Comparison of ENCODE assay signal across 1 cellular context in the genomic region with DNA sequence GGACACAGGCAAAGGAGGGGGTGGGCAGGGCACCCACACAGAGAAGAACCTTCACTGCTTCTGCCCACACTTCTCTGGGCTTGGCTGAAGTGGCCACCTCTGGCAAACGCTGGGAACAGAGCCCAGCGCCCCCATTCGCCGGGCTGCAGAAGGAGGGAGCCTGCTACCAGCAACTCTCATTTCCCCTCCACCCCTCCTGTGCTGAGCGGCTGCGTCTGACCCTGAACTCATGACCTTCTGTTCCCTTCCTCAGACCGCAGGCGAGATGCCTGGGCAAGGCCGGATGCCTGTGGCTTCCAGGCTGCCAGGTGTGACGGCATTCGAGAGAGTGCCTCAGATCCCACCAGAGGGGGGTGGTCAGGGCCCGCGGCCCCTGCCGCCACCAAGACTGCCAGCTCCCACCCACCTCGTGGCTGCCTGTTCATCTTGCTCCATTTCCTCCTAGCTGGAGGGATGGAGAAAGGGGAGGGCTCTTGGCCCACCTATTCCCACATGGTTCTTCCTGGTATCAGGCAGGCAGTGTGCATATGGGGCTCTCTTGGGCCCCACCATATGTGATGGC.
TF ChIP-seq lines count a peak whose summit lies in the region.

No MANE protein-coding gene starts in this region.

TF ChIP-seq in HepG2, 621 proteins besides CTCF, POLR2A, EP300 and RAD21 (continued from another document and continues in another):
- TF ChIP-seq, protein P1, sequence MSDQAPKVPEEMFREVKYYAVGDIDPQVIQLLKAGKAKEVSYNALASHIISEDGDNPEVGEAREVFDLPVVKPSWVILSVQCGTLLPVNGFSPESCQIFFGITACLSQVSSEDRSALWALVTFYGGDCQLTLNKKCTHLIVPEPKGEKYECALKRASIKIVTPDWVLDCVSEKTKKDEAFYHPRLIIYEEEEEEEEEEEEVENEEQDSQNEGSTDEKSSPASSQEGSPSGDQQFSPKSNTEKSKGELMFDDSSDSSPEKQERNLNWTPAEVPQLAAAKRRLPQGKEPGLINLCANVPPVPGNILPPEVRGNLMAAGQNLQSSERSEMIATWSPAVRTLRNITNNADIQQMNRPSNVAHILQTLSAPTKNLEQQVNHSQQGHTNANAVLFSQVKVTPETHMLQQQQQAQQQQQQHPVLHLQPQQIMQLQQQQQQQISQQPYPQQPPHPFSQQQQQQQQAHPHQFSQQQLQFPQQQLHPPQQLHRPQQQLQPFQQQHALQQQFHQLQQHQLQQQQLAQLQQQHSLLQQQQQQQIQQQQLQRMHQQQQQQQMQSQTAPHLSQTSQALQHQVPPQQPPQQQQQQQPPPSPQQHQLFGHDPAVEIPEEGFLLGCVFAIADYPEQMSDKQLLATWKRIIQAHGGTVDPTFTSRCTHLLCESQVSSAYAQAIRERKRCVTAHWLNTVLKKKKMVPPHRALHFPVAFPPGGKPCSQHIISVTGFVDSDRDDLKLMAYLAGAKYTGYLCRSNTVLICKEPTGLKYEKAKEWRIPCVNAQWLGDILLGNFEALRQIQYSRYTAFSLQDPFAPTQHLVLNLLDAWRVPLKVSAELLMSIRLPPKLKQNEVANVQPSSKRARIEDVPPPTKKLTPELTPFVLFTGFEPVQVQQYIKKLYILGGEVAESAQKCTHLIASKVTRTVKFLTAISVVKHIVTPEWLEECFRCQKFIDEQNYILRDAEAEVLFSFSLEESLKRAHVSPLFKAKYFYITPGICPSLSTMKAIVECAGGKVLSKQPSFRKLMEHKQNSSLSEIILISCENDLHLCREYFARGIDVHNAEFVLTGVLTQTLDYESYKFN (CRISPR knock-in tag; conservative IDR thresholded peaks at IDR 0.05), result peak; percentile 82
- TF ChIP-seq, protein P2, sequence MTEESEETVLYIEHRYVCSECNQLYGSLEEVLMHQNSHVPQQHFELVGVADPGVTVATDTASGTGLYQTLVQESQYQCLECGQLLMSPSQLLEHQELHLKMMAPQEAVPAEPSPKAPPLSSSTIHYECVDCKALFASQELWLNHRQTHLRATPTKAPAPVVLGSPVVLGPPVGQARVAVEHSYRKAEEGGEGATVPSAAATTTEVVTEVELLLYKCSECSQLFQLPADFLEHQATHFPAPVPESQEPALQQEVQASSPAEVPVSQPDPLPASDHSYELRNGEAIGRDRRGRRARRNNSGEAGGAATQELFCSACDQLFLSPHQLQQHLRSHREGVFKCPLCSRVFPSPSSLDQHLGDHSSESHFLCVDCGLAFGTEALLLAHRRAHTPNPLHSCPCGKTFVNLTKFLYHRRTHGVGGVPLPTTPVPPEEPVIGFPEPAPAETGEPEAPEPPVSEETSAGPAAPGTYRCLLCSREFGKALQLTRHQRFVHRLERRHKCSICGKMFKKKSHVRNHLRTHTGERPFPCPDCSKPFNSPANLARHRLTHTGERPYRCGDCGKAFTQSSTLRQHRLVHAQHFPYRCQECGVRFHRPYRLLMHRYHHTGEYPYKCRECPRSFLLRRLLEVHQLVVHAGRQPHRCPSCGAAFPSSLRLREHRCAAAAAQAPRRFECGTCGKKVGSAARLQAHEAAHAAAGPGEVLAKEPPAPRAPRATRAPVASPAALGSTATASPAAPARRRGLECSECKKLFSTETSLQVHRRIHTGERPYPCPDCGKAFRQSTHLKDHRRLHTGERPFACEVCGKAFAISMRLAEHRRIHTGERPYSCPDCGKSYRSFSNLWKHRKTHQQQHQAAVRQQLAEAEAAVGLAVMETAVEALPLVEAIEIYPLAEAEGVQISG (CRISPR knock-in tag; IDR thresholded peaks at IDR 0.05), result peak; percentile 59; the same call in 1 of the 2 replicates
- TF ChIP-seq TBX3 (IDR thresholded peaks at IDR 0.05; ENCODE audit: borderline replicate concordance) (peak; percentile 69; the same call in 1 of the 2 replicates), ZNF280D (CRISPR knock-in tag; IDR thresholded peaks at IDR 0.05) (0 out of 2 replicates have a peak, but pooled peaks have one; percentile 21), MED8 (CRISPR knock-in tag; IDR thresholded peaks at IDR 0.05; ENCODE audit: insufficient replicate concordance) (peak; percentile 52), SOX13 (IDR thresholded peaks at IDR 0.05) (no peak), SOX13 (CRISPR knock-in tag; conservative IDR thresholded peaks at IDR 0.05 in 1 of 2, IDR thresholded peaks at IDR 0.05 in 1 of 2) (peak in 1 of 2 experiments; percentile 67; a peak in 1 of 4 replicates), SALL1 (CRISPR knock-in tag; IDR thresholded peaks at IDR 0.05) (peak; percentile 82), THRA (CRISPR knock-in tag; IDR thresholded peaks at IDR 0.05; ENCODE audit: borderline replicate concordance) (peak; percentile 62; the same call in 1 of the 2 replicates), ZNF614 (CRISPR knock-in tag; IDR thresholded peaks at IDR 0.05; ENCODE audit: borderline replicate concordance) (peak; percentile 68; the same call in 1 of the 2 replicates), ZBTB7A (CRISPR knock-in tag; IDR thresholded peaks at IDR 0.05) (peak; percentile 97), REPIN1 (CRISPR knock-in tag; IDR thresholded peaks at IDR 0.05; ENCODE audit: borderline replicate concordance, low read depth) (peak; percentile 69), NR2F1 (CRISPR knock-in tag; IDR thresholded peaks at IDR 0.05) (peak; percentile 97), MATR3 (CRISPR knock-in tag; IDR thresholded peaks at IDR 0.05) (no peak), NR2F6 (IDR thresholded peaks at IDR 0.05) (peak; percentile 94), NR2F6 (CRISPR knock-in tag; IDR thresholded peaks at IDR 0.05) (peak; percentile 99), NFATC3 (CRISPR knock-in tag; IDR thresholded peaks at IDR 0.05) (no peak), MIER3 (CRISPR knock-in tag; IDR thresholded peaks at IDR 0.05; ENCODE audit: borderline replicate concordance) (peak; percentile 65; the same call in 1 of the 2 replicates), FOSL2 (CRISPR knock-in tag; IDR thresholded peaks at IDR 0.05) (peak; percentile 64; the same call in 1 of the 2 replicates), PTBP1 (IDR thresholded peaks at IDR 0.05; ENCODE audit: low read depth, low read length, poor library complexity, severe bottlenecking) (no peak), ZC3H13 (CRISPR knock-in tag; IDR thresholded peaks at IDR 0.05) (no peak), ERF (CRISPR knock-in tag; IDR thresholded peaks at IDR 0.05) (peak; percentile 73), ZNF556 (CRISPR knock-in tag; IDR thresholded peaks at IDR 0.05; ENCODE audit: borderline replicate concordance) (peak; percentile 67; the same call in 1 of the 2 replicates), SNRNP70 (IDR thresholded peaks at IDR 0.05; ENCODE audit: low read depth, low read length) (no peak), ZNF629 (CRISPR knock-in tag; conservative IDR thresholded peaks at IDR 0.05) (0 out of 2 replicates have a peak, but pooled peaks have one; percentile 8), TAF1 (CRISPR knock-in tag; IDR thresholded peaks at IDR 0.05) (peak; percentile 8; the same call in 1 of the 2 replicates), ZNF275 (CRISPR knock-in tag; IDR thresholded peaks at IDR 0.05; ENCODE audit: borderline replicate concordance) (no peak), MZF1 (CRISPR knock-in tag; IDR thresholded peaks at IDR 0.05; ENCODE audit: borderline replicate concordance) (no peak), JUNB (CRISPR knock-in tag; IDR thresholded peaks at IDR 0.05; ENCODE audit: borderline replicate concordance) (no peak), MEF2D (CRISPR knock-in tag; IDR thresholded peaks at IDR 0.05) (peak; percentile 80; the same call in 1 of the 2 replicates), ZFP41 (CRISPR knock-in tag; IDR thresholded peaks at IDR 0.05; ENCODE audit: borderline replicate concordance) (0 out of 2 replicates have a peak, but pooled peaks have one; percentile 50)
- TF ChIP-seq, protein P3, sequence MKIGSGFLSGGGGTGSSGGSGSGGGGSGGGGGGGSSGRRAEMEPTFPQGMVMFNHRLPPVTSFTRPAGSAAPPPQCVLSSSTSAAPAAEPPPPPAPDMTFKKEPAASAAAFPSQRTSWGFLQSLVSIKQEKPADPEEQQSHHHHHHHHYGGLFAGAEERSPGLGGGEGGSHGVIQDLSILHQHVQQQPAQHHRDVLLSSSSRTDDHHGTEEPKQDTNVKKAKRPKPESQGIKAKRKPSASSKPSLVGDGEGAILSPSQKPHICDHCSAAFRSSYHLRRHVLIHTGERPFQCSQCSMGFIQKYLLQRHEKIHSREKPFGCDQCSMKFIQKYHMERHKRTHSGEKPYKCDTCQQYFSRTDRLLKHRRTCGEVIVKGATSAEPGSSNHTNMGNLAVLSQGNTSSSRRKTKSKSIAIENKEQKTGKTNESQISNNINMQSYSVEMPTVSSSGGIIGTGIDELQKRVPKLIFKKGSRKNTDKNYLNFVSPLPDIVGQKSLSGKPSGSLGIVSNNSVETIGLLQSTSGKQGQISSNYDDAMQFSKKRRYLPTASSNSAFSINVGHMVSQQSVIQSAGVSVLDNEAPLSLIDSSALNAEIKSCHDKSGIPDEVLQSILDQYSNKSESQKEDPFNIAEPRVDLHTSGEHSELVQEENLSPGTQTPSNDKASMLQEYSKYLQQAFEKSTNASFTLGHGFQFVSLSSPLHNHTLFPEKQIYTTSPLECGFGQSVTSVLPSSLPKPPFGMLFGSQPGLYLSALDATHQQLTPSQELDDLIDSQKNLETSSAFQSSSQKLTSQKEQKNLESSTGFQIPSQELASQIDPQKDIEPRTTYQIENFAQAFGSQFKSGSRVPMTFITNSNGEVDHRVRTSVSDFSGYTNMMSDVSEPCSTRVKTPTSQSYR (CRISPR knock-in tag; IDR thresholded peaks at IDR 0.05; ENCODE audit: borderline replicate concordance), result peak; percentile 78; the same call in 1 of the 2 replicates
- TF ChIP-seq, protein P4, sequence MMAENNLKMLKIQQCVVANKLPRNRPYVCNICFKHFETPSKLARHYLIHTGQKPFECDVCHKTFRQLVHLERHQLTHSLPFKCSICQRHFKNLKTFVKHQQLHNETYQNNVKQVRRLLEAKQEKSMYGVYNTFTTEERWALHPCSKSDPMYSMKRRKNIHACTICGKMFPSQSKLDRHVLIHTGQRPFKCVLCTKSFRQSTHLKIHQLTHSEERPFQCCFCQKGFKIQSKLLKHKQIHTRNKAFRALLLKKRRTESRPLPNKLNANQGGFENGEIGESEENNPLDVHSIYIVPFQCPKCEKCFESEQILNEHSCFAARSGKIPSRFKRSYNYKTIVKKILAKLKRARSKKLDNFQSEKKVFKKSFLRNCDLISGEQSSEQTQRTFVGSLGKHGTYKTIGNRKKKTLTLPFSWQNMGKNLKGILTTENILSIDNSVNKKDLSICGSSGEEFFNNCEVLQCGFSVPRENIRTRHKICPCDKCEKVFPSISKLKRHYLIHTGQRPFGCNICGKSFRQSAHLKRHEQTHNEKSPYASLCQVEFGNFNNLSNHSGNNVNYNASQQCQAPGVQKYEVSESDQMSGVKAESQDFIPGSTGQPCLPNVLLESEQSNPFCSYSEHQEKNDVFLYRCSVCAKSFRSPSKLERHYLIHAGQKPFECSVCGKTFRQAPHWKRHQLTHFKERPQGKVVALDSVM (CRISPR knock-in tag; IDR thresholded peaks at IDR 0.05), result peak; percentile 48; the same call in 1 of the 2 replicates
- TF ChIP-seq, protein P5, sequence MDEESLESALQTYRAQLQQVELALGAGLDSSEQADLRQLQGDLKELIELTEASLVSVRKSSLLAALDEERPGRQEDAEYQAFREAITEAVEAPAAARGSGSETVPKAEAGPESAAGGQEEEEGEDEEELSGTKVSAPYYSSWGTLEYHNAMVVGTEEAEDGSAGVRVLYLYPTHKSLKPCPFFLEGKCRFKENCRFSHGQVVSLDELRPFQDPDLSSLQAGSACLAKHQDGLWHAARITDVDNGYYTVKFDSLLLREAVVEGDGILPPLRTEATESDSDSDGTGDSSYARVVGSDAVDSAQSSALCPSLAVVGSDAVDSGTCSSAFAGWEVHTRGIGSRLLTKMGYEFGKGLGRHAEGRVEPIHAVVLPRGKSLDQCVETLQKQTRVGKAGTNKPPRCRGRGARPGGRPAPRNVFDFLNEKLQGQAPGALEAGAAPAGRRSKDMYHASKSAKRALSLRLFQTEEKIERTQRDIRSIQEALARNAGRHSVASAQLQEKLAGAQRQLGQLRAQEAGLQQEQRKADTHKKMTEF (CRISPR knock-in tag; IDR thresholded peaks at IDR 0.05), result peak; percentile 81; the same call in 1 of the 2 replicates
